Comparison of ENCODE assay signal across 9 cellular contexts in genomic region chr1:111227875-111228747, GRCh38. TPM values are rescaled to one million over a fixed set of nuclear protein-coding genes. Genes with fewer than 3 reads are reported as not detected.
DNase-seq lines count a peak whose midpoint lies in the region; ATAC-seq and TF ChIP-seq lines count a peak whose summit lies in the region.
"Had no signal": no experiment of that assay in that cellular context is flagged by ENCODE, and none has a peak within 500 bp of the region (broad histone marks: within the 10 kb centered on the region; RNA-seq: fewer than 3 reads in every experiment).

No MANE protein-coding gene starts in this region.

- H3K4me1 Mint-ChIP-seq in activated naive CD8-positive, alpha-beta T cell treated with anti-CD3 and anti-CD28 coated beads, Interleukin-2, amount 50 U/mL, for 24 hours, result peaks cover 85% of the 10 kb centered on the region
- H3K4me1 Mint-ChIP-seq in stimulated activated naive CD8-positive, alpha-beta T cell treated with anti-CD3 and anti-CD28 coated beads, Interleukin-15, amount 100 ng/mL, for 72 hours, result peaks cover 90% of the 10 kb centered on the region

- no peak for TF ChIP-seq POLR2A in erythroblast (IDR thresholded peaks at IDR 0.05; ENCODE audit: low read length)

- ATAC-seq in activated naive CD8-positive, alpha-beta T cell treated with anti-CD3 and anti-CD28 coated beads, Interleukin-2, amount 50 U/mL, for 24 hours, result peak; percentile 56
- peak; percentile 75 for ATAC-seq in stimulated activated naive CD8-positive, alpha-beta T cell treated with anti-CD3 and anti-CD28 coated beads, Interleukin-15, amount 100 ng/mL, for 72 hours
- no peak for ATAC-seq in GM21515 (IDR thresholded peaks at IDR 0.05; ENCODE audit: unreplicated experiment)
- ATAC-seq in GM21526 (IDR thresholded peaks at IDR 0.05; ENCODE audit: low FRiP score, unreplicated experiment), result no peak
- no peak for ATAC-seq in GM21723 (IDR thresholded peaks at IDR 0.05; ENCODE audit: unreplicated experiment)

- peaks cover 9% of the 10 kb centered on the region for H3K4me1 ChIP-seq in hepatocyte (ENCODE audit: insufficient read depth)

- H3K36me3 ChIP-seq in hepatocyte (replicated peaks; ENCODE audit: insufficient read depth, low read depth), result no peaks in the 10 kb centered on the region

- H3K27me3 Mint-ChIP-seq in activated naive CD8-positive, alpha-beta T cell treated with anti-CD3 and anti-CD28 coated beads, Interleukin-2, amount 50 U/mL, for 24 hours, result no peaks in the 10 kb centered on the region
- H3K27me3 Mint-ChIP-seq in stimulated activated naive CD8-positive, alpha-beta T cell treated with anti-CD3 and anti-CD28 coated beads, Interleukin-15, amount 100 ng/mL, for 72 hours, result no peaks in the 10 kb centered on the region

- no peaks in the 10 kb centered on the region for H4K20me1 ChIP-seq in hepatocyte (ENCODE audit: insufficient read depth, poor library complexity, severe bottlenecking)

- no peak overlapping the region for H2AFZ ChIP-seq in hepatocyte

- DNase-seq in HT-29 (ENCODE audit: low spot score) (peak; percentile 48), hepatocyte (ENCODE audit: low spot score) (peak; percentile 24), erythroblast (lab: John Stamatoyannopoulos, UW) (no peak)
- DNase-seq in activated naive CD8-positive, alpha-beta T cell treated with anti-CD3 and anti-CD28 coated beads, Interleukin-2, amount 50 U/mL, for 24 hours, result no peak
- DNase-seq in stimulated activated naive CD8-positive, alpha-beta T cell treated with anti-CD3 and anti-CD28 coated beads, Interleukin-15, amount 100 ng/mL, for 72 hours, result no peak

- peak overlapping the region; percentile 63 for H3K27ac ChIP-seq in hepatocyte

- no peak overlapping the region for H3K4me2 ChIP-seq in hepatocyte

- H3K27me3 ChIP-seq in hepatocyte, result no peaks in the 10 kb centered on the region

- H3K9me3 ChIP-seq in hepatocyte (ENCODE audit: low read depth), result no peaks in the 10 kb centered on the region

- H3K9me3 Mint-ChIP-seq in activated naive CD8-positive, alpha-beta T cell treated with anti-CD3 and anti-CD28 coated beads, Interleukin-2, amount 50 U/mL, for 24 hours, result no peaks in the 10 kb centered on the region
- no peaks in the 10 kb centered on the region for H3K9me3 Mint-ChIP-seq in stimulated activated naive CD8-positive, alpha-beta T cell treated with anti-CD3 and anti-CD28 coated beads, Interleukin-15, amount 100 ng/mL, for 72 hours

- H3K79me2 ChIP-seq in hepatocyte, result no peaks in the 10 kb centered on the region

- H3K27ac Mint-ChIP-seq in activated naive CD8-positive, alpha-beta T cell treated with anti-CD3 and anti-CD28 coated beads, Interleukin-2, amount 50 U/mL, for 24 hours, result no peak overlapping the region
- H3K27ac Mint-ChIP-seq in stimulated activated naive CD8-positive, alpha-beta T cell treated with anti-CD3 and anti-CD28 coated beads, Interleukin-15, amount 100 ng/mL, for 72 hours, result peak overlapping the region; percentile 45 to 84

- no peak for TF ChIP-seq CTCF in hepatocyte (IDR thresholded peaks at IDR 0.05; ENCODE audit: poor library complexity)

- no peak overlapping the region for H3K4me3 ChIP-seq in hepatocyte

- H3K36me3 Mint-ChIP-seq in activated naive CD8-positive, alpha-beta T cell treated with anti-CD3 and anti-CD28 coated beads, Interleukin-2, amount 50 U/mL, for 24 hours (ENCODE audit: low read depth), result no peaks in the 10 kb centered on the region

- H3K9me2 ChIP-seq in hepatocyte (replicated peaks; ENCODE audit: insufficient read depth), result no peaks in the 10 kb centered on the region

- 73% methylated on average over 6 of the region's 6 CpGs for WGBS in hepatocyte (ENCODE audit: low lambda C conversion rate, missing lambda C conversion rate)

- no peak overlapping the region for H3K4me3 Mint-ChIP-seq in activated naive CD8-positive, alpha-beta T cell treated with anti-CD3 and anti-CD28 coated beads, Interleukin-2, amount 50 U/mL, for 24 hours
- peak overlapping the region; percentile 46 to 65 for H3K4me3 Mint-ChIP-seq in stimulated activated naive CD8-positive, alpha-beta T cell treated with anti-CD3 and anti-CD28 coated beads, Interleukin-15, amount 100 ng/mL, for 72 hours

RNA-seq across cellular contexts. Expression of gene CHI3L2, which starts 0.6 kb away (rescaled TPM):
- total RNA-seq in HT-29 (2014; rRNA removed; shearing (Covaris generic)), result 0.16 TPM in 1 of 2 replicates, not detected in the other
- total RNA-seq in hepatocyte, result 2.4 and 5.7 TPM in 2 replicates
- 0.24 and 3.9 TPM in 2 replicates for polyA plus RNA-seq in hepatocyte
- total RNA-seq: glomerular endothelial cell had no signal

RNA-seq across cellular contexts. Expression of gene DENND2D, which starts 27.7 kb away (rescaled TPM):
- 81.0 and 82.1 TPM in 2 replicates for total RNA-seq in HT-29 (2014; rRNA removed; shearing (Covaris generic))
- total RNA-seq in hepatocyte, result 7.3 and 7.6 TPM in 2 replicates
- polyA plus RNA-seq in hepatocyte, result 8.3 and 14.3 TPM in 2 replicates

Comparison
In these comparisons a context has a peak if more than half of its experiments do, and no peak if none do; other contexts are left out.
1. DNase-seq: peak in HT-29 (single experiment) and hepatocyte (single experiment); none in activated naive CD8-positive, alpha-beta T cell treated with anti-CD3 and anti-CD28 coated beads, Interleukin-2, amount 50 U/mL, for 24 hours (single experiment), stimulated activated naive CD8-positive, alpha-beta T cell treated with anti-CD3 and anti-CD28 coated beads, Interleukin-15, amount 100 ng/mL, for 72 hours (0 of 2) and erythroblast (0 of 2).
2. ATAC-seq: peak in activated naive CD8-positive, alpha-beta T cell treated with anti-CD3 and anti-CD28 coated beads, Interleukin-2, amount 50 U/mL, for 24 hours (single experiment) and stimulated activated naive CD8-positive, alpha-beta T cell treated with anti-CD3 and anti-CD28 coated beads, Interleukin-15, amount 100 ng/mL, for 72 hours (single experiment); none in GM21515 (single experiment), GM21526 (single experiment) and GM21723 (single experiment).